In the genomic region with DNA sequence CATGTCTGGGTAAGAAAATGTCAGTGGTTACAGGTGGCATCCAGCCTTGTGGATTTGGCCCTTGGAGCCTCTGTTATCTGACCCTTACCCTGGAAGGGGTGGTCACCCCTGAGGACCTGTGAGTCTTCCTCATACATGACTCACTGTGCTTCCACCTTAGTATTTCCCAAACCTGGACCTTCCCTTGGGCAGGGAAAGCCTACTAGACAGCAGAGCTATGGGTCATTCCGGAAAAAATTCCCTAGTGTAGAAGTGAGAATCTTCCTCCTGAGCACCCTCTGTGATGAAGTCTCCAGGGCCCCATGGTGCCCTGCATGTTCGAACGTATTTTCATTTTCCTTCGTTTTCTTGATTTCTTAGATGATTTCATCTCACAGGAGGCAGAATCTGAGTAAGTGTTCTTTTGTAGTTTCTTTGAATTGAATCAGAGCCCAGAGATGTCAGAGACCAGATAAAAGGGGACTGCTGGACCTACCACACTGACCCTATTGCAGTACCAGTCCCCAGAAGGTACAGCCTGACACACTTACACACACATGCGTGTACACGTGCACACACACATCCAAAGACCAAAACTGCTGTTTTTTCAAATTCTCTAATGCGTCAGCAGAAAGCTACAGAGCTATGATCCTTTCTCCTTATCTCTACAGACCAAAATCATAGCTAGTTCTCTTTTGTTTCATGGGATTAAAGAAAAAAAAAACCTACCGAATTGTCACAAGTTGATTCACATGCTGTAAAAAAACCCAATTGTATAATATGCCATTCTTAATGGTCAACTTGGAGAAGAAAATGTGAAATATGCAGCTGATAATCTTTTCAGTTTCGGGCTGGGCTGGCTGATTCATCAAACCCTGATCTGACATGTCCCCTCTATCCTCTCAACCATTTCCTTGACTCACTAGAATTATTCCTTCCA, we compare ENCODE assay signal across 20 cellular contexts. TPM values are rescaled to one million over a fixed set of nuclear protein-coding genes. Genes with fewer than 3 reads are reported as not detected.
DNase-seq lines count a peak whose midpoint lies in the region; ATAC-seq, FAIRE-seq and TF ChIP-seq lines count a peak whose summit lies in the region.
"Had no signal": no experiment of that assay in that cellular context is flagged by ENCODE, and none has a peak within 500 bp of the region (broad histone marks: within the 10 kb centered on the region; RNA-seq: fewer than 3 reads in every experiment).

No MANE protein-coding gene starts in this region.

- no peak overlapping the region for H3K4me3 Mint-ChIP-seq in activated CD4-positive, alpha-beta T cell treated with anti-CD3 and anti-CD28 coated beads for 36 hours
- no peak overlapping the region for H3K4me3 Mint-ChIP-seq in activated CD4-positive, alpha-beta T cell treated with anti-CD3 and anti-CD28 coated beads, Interleukin-2, amount 10 ng/mL, durations not matched to agents 24 days and 14 days
- H3K4me3 Mint-ChIP-seq in astrocyte (ENCODE audit: unreplicated experiment): no peak overlapping the region
- H3K4me3 Mint-ChIP-seq: activated CD4-positive, alpha-beta memory T cell treated with anti-CD3 and anti-CD28 coated beads for 36 hours; CD14-positive monocyte had no signal

- H3K36me3 Mint-ChIP-seq in activated CD4-positive, alpha-beta T cell treated with anti-CD3 and anti-CD28 coated beads for 36 hours (ENCODE audit: low read depth): no peaks in the 10 kb centered on the region
- H3K36me3 Mint-ChIP-seq in activated CD4-positive, alpha-beta T cell treated with anti-CD3 and anti-CD28 coated beads, Interleukin-2, amount 10 ng/mL, durations not matched to agents 24 days and 14 days (ENCODE audit: low read depth): peaks cover 20% of the 10 kb centered on the region
- peaks cover 3% of the 10 kb centered on the region for H3K36me3 Mint-ChIP-seq in astrocyte (ENCODE audit: low read depth, unreplicated experiment)
- H3K36me3 Mint-ChIP-seq: CD14-positive monocyte had no signal

- H2AFZ ChIP-seq in astrocyte (ENCODE audit: low read depth, low read length): no peak overlapping the region

- H3K9me3 ChIP-seq in astrocyte (ENCODE audit: insufficient read depth, low read depth, low read length): peaks cover 2% of the 10 kb centered on the region
- H3K9me3 ChIP-seq: MG63, right lobe of liver had no signal

- peaks cover 16% of the 10 kb centered on the region for H3K4me1 ChIP-seq in astrocyte (ENCODE audit: insufficient read depth, low read length)
- H3K4me1 ChIP-seq: right lobe of liver had no signal

- peaks cover 37% of the 10 kb centered on the region for H3K4me1 Mint-ChIP-seq in activated CD4-positive, alpha-beta T cell treated with anti-CD3 and anti-CD28 coated beads for 36 hours
- peaks cover 42% of the 10 kb centered on the region for H3K4me1 Mint-ChIP-seq in activated CD4-positive, alpha-beta T cell treated with anti-CD3 and anti-CD28 coated beads, Interleukin-2, amount 10 ng/mL, durations not matched to agents 24 days and 14 days
- H3K4me1 Mint-ChIP-seq in astrocyte (ENCODE audit: low read depth, unreplicated experiment): peaks cover 21% of the 10 kb centered on the region

- no peaks in the 10 kb centered on the region for H3K27me3 Mint-ChIP-seq in activated CD4-positive, alpha-beta T cell treated with anti-CD3 and anti-CD28 coated beads for 36 hours
- H3K27me3 Mint-ChIP-seq in activated CD4-positive, alpha-beta T cell treated with anti-CD3 and anti-CD28 coated beads, Interleukin-2, amount 10 ng/mL, durations not matched to agents 24 days and 14 days: no peaks in the 10 kb centered on the region
- no peaks in the 10 kb centered on the region for H3K27me3 Mint-ChIP-seq in astrocyte (ENCODE audit: low read depth, unreplicated experiment)
- H3K27me3 Mint-ChIP-seq: activated CD4-positive, alpha-beta memory T cell treated with anti-CD3 and anti-CD28 coated beads for 36 hours had no signal

- peak overlapping the region; percentile 15 for H3K9ac ChIP-seq in astrocyte (ENCODE audit: low read length)

- peak; percentile 67 for FAIRE-seq in astrocyte (lab: Jason Lieb, UNC)
- FAIRE-seq: H1 had no signal

- POLR2A ChIA-PET in activated CD4-positive, alpha-beta T cell treated with anti-CD3 and anti-CD28 coated beads for 36 hours (lab: Charles Lee): no interaction called here
- POLR2A ChIA-PET in HEK293T (lab: Yijun Ruan, JAX): no interaction called here

- no peaks in the 10 kb centered on the region for H3K27me3 ChIP-seq in astrocyte (ENCODE audit: insufficient read depth, low read length)
- H3K27me3 ChIP-seq: dorsolateral prefrontal cortex, MG63, right lobe of liver had no signal

- peak; percentile 37 for ATAC-seq in activated CD4-positive, alpha-beta T cell treated with anti-CD3 and anti-CD28 coated beads for 36 hours
- ATAC-seq: Panc1, right lobe of liver had no signal

- no peaks in the 10 kb centered on the region for H3K9me3 Mint-ChIP-seq in activated CD4-positive, alpha-beta T cell treated with anti-CD3 and anti-CD28 coated beads for 36 hours (ENCODE audit: low read depth)
- H3K9me3 Mint-ChIP-seq in activated CD4-positive, alpha-beta T cell treated with anti-CD3 and anti-CD28 coated beads, Interleukin-2, amount 10 ng/mL, durations not matched to agents 24 days and 14 days: no peaks in the 10 kb centered on the region
- no peaks in the 10 kb centered on the region for H3K9me3 Mint-ChIP-seq in astrocyte (ENCODE audit: unreplicated experiment)
- H3K9me3 Mint-ChIP-seq: activated CD4-positive, alpha-beta memory T cell treated with anti-CD3 and anti-CD28 coated beads for 36 hours; CD14-positive monocyte had no signal

- H3K4me2 ChIP-seq in astrocyte (ENCODE audit: low read length): peak overlapping the region; percentile 54

- no peak for DNase-seq in activated CD4-positive, alpha-beta T cell treated with anti-CD3 and anti-CD28 coated beads for 36 hours
- DNase-seq in activated CD4-positive, alpha-beta T cell treated with anti-CD3 and anti-CD28 coated beads, Interleukin-2, amount 10 ng/mL, durations not matched to agents 24 days and 14 days: no peak
- DNase-seq in astrocyte (ENCODE audit: low read depth) (peak; percentile 79), glomerular visceral epithelial cell (ENCODE audit: extremely low spot score) (peak; percentile 19), substantia nigra (lab: John Stamatoyannopoulos, UW) (no peak), iPS-NIHi7 (ENCODE audit: extremely low spot score) (no peak), HEK293T (ENCODE audit: extremely low spot score) (no peak)
- no peak for DNase-seq in activated T-cell treated with anti-CD3 and anti-CD28 coated beads, Interleukin-2, amount 50 U/mL, for 48 hours
- DNase-seq: activated CD4-positive, alpha-beta memory T cell treated with anti-CD3 and anti-CD28 coated beads for 36 hours; aorta; dorsolateral prefrontal cortex; MG63; NCI-H187; NCI-H526; right lobe of liver; stimulated activated CD4-positive, alpha-beta T cell treated with anti-CD3 and anti-CD28 coated beads, Interleukin-2, amount 100 ng/mL, for 48 hours had no signal

- no peak overlapping the region for H3K4me3 ChIP-seq in astrocyte (ENCODE audit: insufficient read depth, low read depth, low read length)
- H3K4me3 ChIP-seq: dorsolateral prefrontal cortex, MG63, right lobe of liver had no signal

- CTCF ChIA-PET in activated CD4-positive, alpha-beta T cell treated with anti-CD3 and anti-CD28 coated beads for 36 hours (lab: Charles Lee): interaction anchor here (0.7 kb wide), 1 partner anchor 10 kb away, joined by 3 read pairs; no protein-coding TSS in a partner anchor
- CTCF ChIA-PET in HEK293T (lab: Yijun Ruan, JAX): no interaction called here

- intact Hi-C loops in activated CD4-positive, alpha-beta T cell treated with anti-CD3 and anti-CD28 coated beads for 36 hours (cut with DNase I, micrococcal nuclease): no loop called here
- intact Hi-C loops in activated CD4-positive, alpha-beta T cell treated with anti-CD3 and anti-CD28 coated beads, Interleukin-2, amount 10 ng/mL, durations not matched to agents 24 days and 14 days (cut with micrococcal nuclease): no loop called here

- TF ChIP-seq CTCF in astrocyte (IDR thresholded peaks at IDR 0.05; ENCODE audit: insufficient read depth, low read depth, low read length): no peak

- no peaks in the 10 kb centered on the region for H4K20me1 ChIP-seq in astrocyte (ENCODE audit: insufficient read depth, low read length)

- H3K27ac ChIP-seq in astrocyte (ENCODE audit: low read depth, low read length) (peak overlapping the region; percentile 54), substantia nigra (ENCODE audit: low read depth, low read length, poor library complexity, severe bottlenecking) (peak overlapping the region; percentile 37)
- H3K27ac ChIP-seq: 22Rv1, right lobe of liver had no signal

- no peak overlapping the region for H3K27ac Mint-ChIP-seq in activated CD4-positive, alpha-beta T cell treated with anti-CD3 and anti-CD28 coated beads for 36 hours
- no peak overlapping the region for H3K27ac Mint-ChIP-seq in activated CD4-positive, alpha-beta T cell treated with anti-CD3 and anti-CD28 coated beads, Interleukin-2, amount 10 ng/mL, durations not matched to agents 24 days and 14 days
- peak overlapping the region; percentile 77 for H3K27ac Mint-ChIP-seq in astrocyte (ENCODE audit: unreplicated experiment)
- H3K27ac Mint-ChIP-seq: activated CD4-positive, alpha-beta memory T cell treated with anti-CD3 and anti-CD28 coated beads for 36 hours; CD14-positive monocyte had no signal

- H3K79me2 ChIP-seq in astrocyte (ENCODE audit: insufficient read depth, low read length): no peaks in the 10 kb centered on the region

- no peaks in the 10 kb centered on the region for H3K36me3 ChIP-seq in astrocyte (ENCODE audit: insufficient read depth, low read length)
- H3K36me3 ChIP-seq: MG63, right lobe of liver had no signal

TF ChIP-seq in HEK293T, 16 proteins besides CTCF, POLR2A, EP300 and RAD21:
- TF ChIP-seq FOXK2 (IDR thresholded peaks at IDR 0.05): no peak
- no peak for TF ChIP-seq LEF1 (IDR thresholded peaks at IDR 0.05; ENCODE audit: borderline replicate concordance)
- no peak for TF ChIP-seq CTBP1 (IDR thresholded peaks at IDR 0.05; ENCODE audit: borderline replicate concordance)
TF ChIP-seq in HEK293T: peak in this region for 0.

RNA-seq across cellular contexts. Expression of gene ARHGEF3, which starts 50.5 kb away (rescaled TPM):
- total RNA-seq in activated CD4-positive, alpha-beta T cell treated with anti-CD3 and anti-CD28 coated beads for 36 hours: 10 to 100 TPM; 34.4 to 38.3 TPM
- 52.7 and 54.4 TPM in 2 replicates for total RNA-seq in activated CD4-positive, alpha-beta T cell treated with anti-CD3 and anti-CD28 coated beads, Interleukin-2, amount 10 ng/mL, durations not matched to agents 24 days and 14 days
- total RNA-seq in astrocyte: 13.7 and 14.9 TPM in 2 replicates

Comparison
In these comparisons a context has a peak if more than half of its experiments do, and no peak if none do; other contexts are left out.
1. DNase-seq: peak in astrocyte (single experiment) and glomerular visceral epithelial cell (single experiment); none in activated CD4-positive, alpha-beta T cell treated with anti-CD3 and anti-CD28 coated beads for 36 hours (single experiment), activated CD4-positive, alpha-beta T cell treated with anti-CD3 and anti-CD28 coated beads, Interleukin-2, amount 10 ng/mL, durations not matched to agents 24 days and 14 days (single experiment), substantia nigra (0 of 49), iPS-NIHi7 (single experiment), HEK293T (single experiment) and activated T-cell treated with anti-CD3 and anti-CD28 coated beads, Interleukin-2, amount 50 U/mL, for 48 hours (0 of 2).